In the genomic region with DNA sequence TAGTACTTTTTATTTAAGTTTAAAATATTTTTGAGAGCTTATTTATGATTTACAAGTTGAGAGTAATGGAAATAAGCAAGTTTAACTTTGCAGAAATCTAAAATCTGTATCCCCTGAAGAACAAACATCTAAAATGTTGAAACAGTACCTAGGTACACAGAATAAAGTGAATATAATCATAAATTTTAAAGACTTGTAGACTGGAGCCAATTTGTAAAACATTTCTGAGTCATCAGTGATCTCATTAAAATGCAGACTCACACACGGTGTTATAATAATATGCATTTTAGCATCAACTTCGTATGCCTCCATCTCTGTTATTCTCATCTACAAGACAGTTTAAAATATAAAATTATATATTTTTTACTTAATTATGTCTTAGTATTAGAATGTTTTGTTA, we compare ENCODE assay signal across 14 cellular contexts.
DNase-seq lines count a peak whose midpoint lies in the region; ATAC-seq and TF ChIP-seq lines count a peak whose summit lies in the region.
"Had no signal": no experiment of that assay in that cellular context is flagged by ENCODE, and none has a peak within 500 bp of the region (broad histone marks: within the 10 kb centered on the region; RNA-seq: fewer than 3 reads in every experiment).

No MANE protein-coding gene starts in this region.

- TF ChIP-seq CTCF in HEK293 (tag by site-specific recombination; IDR thresholded peaks at IDR 0.05) = no peak
- TF ChIP-seq CTCF in esophagus squamous epithelium (IDR thresholded peaks at IDR 0.05) = no peak

- ATAC-seq in GM19395 (IDR thresholded peaks at IDR 0.05; ENCODE audit: unreplicated experiment) = no peak
- ATAC-seq: A549, HCT116 had no signal

- TF ChIP-seq POLR2A in esophagus squamous epithelium (IDR thresholded peaks at IDR 0.05) = no peak

- DNase-seq in NCI-H2081 treated with DMSO at 0.1 percent for 48 hours (lab: John Stamatoyannopoulos, UW) = peak; percentile 61
- peak; percentile 2 for DNase-seq in germinal center (ENCODE audit: low spot score)
- no peak for DNase-seq in SJCRH30
- no peak for DNase-seq in esophagus squamous epithelium (lab: John Stamatoyannopoulos, UW)
- DNase-seq: BE2C; CD4-positive, alpha-beta memory T cell; DMS53; GF-D8; IMR-90 had no signal

- H3K36me3 ChIP-seq in HEK293 (ENCODE audit: control insufficient read depth in 2 of 2, insufficient read depth in 1 of 2, low read length in 2 of 2) = no peaks in the 10 kb centered on the region
- H3K36me3 ChIP-seq in SJCRH30 = no peaks in the 10 kb centered on the region
- H3K36me3 ChIP-seq in esophagus squamous epithelium = no peaks in the 10 kb centered on the region
- H3K36me3 ChIP-seq: BE2C had no signal

- H3K4me1 ChIP-seq in HEK293 (ENCODE audit: control insufficient read depth, insufficient read depth, low read length) (no peaks in the 10 kb centered on the region), SJCRH30 (no peaks in the 10 kb centered on the region), esophagus squamous epithelium (no peaks in the 10 kb centered on the region)
- H3K4me1 ChIP-seq: A549, BE2C had no signal

- intact Hi-C loops in esophagus squamous epithelium (cut with DNase I) = no loop called here

- POLR2A ChIA-PET in HEK293 (lab: Yijun Ruan, JAX) = no interaction called here

- H3K27ac ChIP-seq in HEK293 (ENCODE audit: extremely low read depth, low read depth, low read length) = no peak overlapping the region
- H3K27ac ChIP-seq in SJCRH30 = no peak overlapping the region
- H3K27ac ChIP-seq in esophagus squamous epithelium = no peak overlapping the region
- H3K27ac ChIP-seq: A549, C4-2B had no signal

- H3K4me3 ChIP-seq in HEK293 (ENCODE audit: low read depth, low read length) (no peak overlapping the region), SJCRH30 (no peak overlapping the region), esophagus squamous epithelium (no peak overlapping the region)
- H3K4me3 ChIP-seq: A549 had no signal

- no peaks in the 10 kb centered on the region for H3K27me3 ChIP-seq in SJCRH30
- H3K27me3 ChIP-seq in esophagus squamous epithelium = no peaks in the 10 kb centered on the region
- H3K27me3 ChIP-seq: BE2C had no signal

- WGBS in esophagus squamous epithelium, 2 donors = 39 to 50% methylated on average over 2 of the region's 2 CpGs

- H3K9me3 ChIP-seq in HEK293 (ENCODE audit: control insufficient read depth, insufficient read depth, low read depth, low read length) (no peaks in the 10 kb centered on the region), SJCRH30 (replicated peaks) (no peaks in the 10 kb centered on the region), esophagus squamous epithelium (no peaks in the 10 kb centered on the region)
- H3K9me3 ChIP-seq: A549, BE2C had no signal

- CTCF ChIA-PET in HEK293 (lab: Yijun Ruan, JAX) = no interaction called here

TF ChIP-seq in HEK293, 187 proteins besides CTCF, POLR2A, EP300 and RAD21:
- TF ChIP-seq ZNF223 (tag by site-specific recombination; IDR thresholded peaks at IDR 0.05) = no peak
- peak; percentile 23; the same call in 1 of the 2 replicates for TF ChIP-seq ZNF629 (tag by site-specific recombination; IDR thresholded peaks at IDR 0.05)
TF ChIP-seq in HEK293: peak in this region for 1.

Comparison
In these comparisons a context has a peak if more than half of its experiments do, and no peak if none do; other contexts are left out.
1. DNase-seq: peak in NCI-H2081 treated with DMSO at 0.1 percent for 48 hours (single experiment) and germinal center (single experiment); none in SJCRH30 (0 of 2) and esophagus squamous epithelium (single experiment).